Comparison of ENCODE assay signal across 17 cellular contexts in the genomic region with DNA sequence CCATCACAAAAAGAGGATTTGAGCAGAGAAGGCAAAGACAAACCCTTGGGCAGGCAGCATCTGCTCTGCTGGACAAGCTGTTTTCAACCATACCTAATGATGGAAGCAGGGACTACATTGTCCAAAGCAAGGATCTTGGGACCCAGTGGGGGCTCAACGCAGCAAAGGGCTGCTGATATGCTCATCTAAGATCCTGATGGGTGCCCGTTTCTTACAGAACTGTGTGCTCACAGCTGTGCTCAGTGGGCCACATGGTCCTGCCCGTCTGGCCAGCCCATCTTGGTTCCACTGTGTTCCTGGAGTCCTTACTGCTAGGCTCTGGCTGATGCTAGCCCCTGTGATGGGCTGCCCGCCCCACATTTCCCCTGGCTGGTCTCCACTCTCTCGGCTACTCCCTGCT. TPM values are rescaled to one million over a fixed set of nuclear protein-coding genes. Genes with fewer than 3 reads are reported as not detected.
DNase-seq lines count a peak whose midpoint lies in the region; ATAC-seq and TF ChIP-seq lines count a peak whose summit lies in the region.
"Had no signal": no experiment of that assay in that cellular context is flagged by ENCODE, and none has a peak within 500 bp of the region (broad histone marks: within the 10 kb centered on the region; RNA-seq: fewer than 3 reads in every experiment).

No MANE protein-coding gene starts in this region.

- peak; percentile 14 for DNase-seq in left ventricle myocardium inferior
- DNase-seq in Right ventricle myocardium superior: no peak
- peak; percentile 6 for DNase-seq in WERI-Rb-1
- peak; percentile 52 for DNase-seq in islet precursor cell
- DNase-seq in thoracic aorta (ENCODE audit: low spot score): peak; percentile 0
- no peak for DNase-seq in NCI-H1048 (lab: John Stamatoyannopoulos, UW)
- DNase-seq in HT-29 (ENCODE audit: low spot score): no peak
- DNase-seq: KG1, mesendoderm, trophoblast cell had no signal

- peaks cover 7% of the 10 kb centered on the region for H3K4me1 ChIP-seq in left ventricle myocardium inferior
- H3K4me1 ChIP-seq in thoracic aorta (ENCODE audit: control insufficient read depth in 1 of 2, low read depth in 2 of 2): peaks cover 13 to 20% of the 10 kb centered on the region in 2 donors

- no peak overlapping the region for H3K4me3 ChIP-seq in left ventricle myocardium inferior
- no peak overlapping the region for H3K4me3 ChIP-seq in WERI-Rb-1 (ENCODE audit: low read depth, low read length)
- no peak overlapping the region for H3K4me3 ChIP-seq in thoracic aorta
- H3K4me3 ChIP-seq: ascending aorta, gastroesophageal sphincter had no signal

- no peaks in the 10 kb centered on the region for H3K9me3 ChIP-seq in left ventricle myocardium inferior (replicated peaks)
- no peaks in the 10 kb centered on the region for H3K9me3 ChIP-seq in WERI-Rb-1 (ENCODE audit: severe bottlenecking)
- no peaks in the 10 kb centered on the region for H3K9me3 ChIP-seq in thoracic aorta
- H3K9me3 ChIP-seq: ascending aorta, BE2C, gastroesophageal sphincter had no signal

- ATAC-seq in Right ventricle myocardium superior (ENCODE audit: poor library complexity): no peak
- no peak for ATAC-seq in thoracic aorta (ENCODE audit: insufficient number of reproducible peaks, low FRiP score, low read depth)
- no peak for ATAC-seq in GM21619 (IDR thresholded peaks at IDR 0.05; ENCODE audit: unreplicated experiment)
- ATAC-seq: gastroesophageal sphincter had no signal

- H3K27ac ChIP-seq in left ventricle myocardium inferior (replicated peaks) (no peak overlapping the region), WERI-Rb-1 (no peak overlapping the region), thoracic aorta (no peak overlapping the region)
- H3K27ac ChIP-seq: ascending aorta, epithelial cell of prostate, gastroesophageal sphincter had no signal

- TF ChIP-seq CTCF in left ventricle myocardium inferior (IDR thresholded peaks at IDR 0.05; ENCODE audit: borderline replicate concordance) (no peak), WERI-Rb-1 (IDR thresholded peaks at IDR 0.05; ENCODE audit: low read depth, low read length) (no peak), thoracic aorta (IDR thresholded peaks at IDR 0.05) (no peak)

- H3K36me3 ChIP-seq in left ventricle myocardium inferior: no peaks in the 10 kb centered on the region
- H3K36me3 ChIP-seq in WERI-Rb-1: no peaks in the 10 kb centered on the region
- H3K36me3 ChIP-seq in thoracic aorta: no peaks in the 10 kb centered on the region
- H3K36me3 ChIP-seq: ascending aorta, BE2C, gastroesophageal sphincter had no signal

- H3K27me3 ChIP-seq in left ventricle myocardium inferior (ENCODE audit: low read depth) (peaks cover 56% of the 10 kb centered on the region), WERI-Rb-1 (ENCODE audit: insufficient read depth, low read depth, severe bottlenecking) (no peaks in the 10 kb centered on the region), thoracic aorta (replicated peaks; ENCODE audit: insufficient read depth) (no peaks in the 10 kb centered on the region)
- H3K27me3 ChIP-seq: ascending aorta, BE2C, gastroesophageal sphincter had no signal

- intact Hi-C loops in left ventricle myocardium inferior (cut with micrococcal nuclease) (no loop called here), Right ventricle myocardium superior (cut with DNase I) (no loop called here)

RNA-seq across cellular contexts. Expression of gene GPRIN2, which starts 36.1 kb away (rescaled TPM):
- not detected for total RNA-seq in left ventricle myocardium inferior
- total RNA-seq in Right ventricle myocardium superior: not detected
- 1 to 10 TPM in 1 of 2 donors, under 1 TPM in 1; 0.27 to 4.8 TPM for total RNA-seq in thoracic aorta
- total RNA-seq in HT-29 (2014; rRNA removed; shearing (Covaris generic)): 0.70 and 0.89 TPM in 2 replicates
- total RNA-seq: H4; T-helper 1 cell treated with Interleukin-12 subunit alpha and Interleukin-12 subunit beta and Interleukin-4 antibody, amounts not matched to agents 30 ng/mL and 1 ng/mL, for 36 hours had no signal

RNA-seq across cellular contexts. Expression of gene NPY4R, which starts 54.6 kb away (rescaled TPM):
- total RNA-seq in left ventricle myocardium inferior (not detected), Right ventricle myocardium superior (not detected), thoracic aorta (not detected)
- 0.15 TPM in 1 of 2 replicates, not detected in the other for total RNA-seq in HT-29 (2014; rRNA removed; shearing (Covaris generic))
- total RNA-seq: ascending aorta; gastroesophageal sphincter; H4; T-helper 1 cell treated with Interleukin-12 subunit alpha and Interleukin-12 subunit beta and Interleukin-4 antibody, amounts not matched to agents 30 ng/mL and 1 ng/mL, for 36 hours had no signal

RNA-seq across cellular contexts. Expression of gene SYT15, which starts 58.5 kb away (rescaled TPM):
- 1.9 TPM for total RNA-seq in left ventricle myocardium inferior
- total RNA-seq in Right ventricle myocardium superior: 2.7 TPM
- total RNA-seq in thoracic aorta: 1 to 10 TPM; 2.6 to 7.1 TPM
- total RNA-seq in HT-29 (2014; rRNA removed; shearing (Covaris generic)): not detected in 2 replicates

Comparison
In these comparisons a context has a peak if more than half of its experiments do, and no peak if none do; other contexts are left out.
1. DNase-seq: peak in left ventricle myocardium inferior (single experiment), WERI-Rb-1 (single experiment), islet precursor cell (single experiment) and thoracic aorta (single experiment); none in Right ventricle myocardium superior (single experiment), NCI-H1048 (single experiment) and HT-29 (single experiment).